In the genomic region with DNA sequence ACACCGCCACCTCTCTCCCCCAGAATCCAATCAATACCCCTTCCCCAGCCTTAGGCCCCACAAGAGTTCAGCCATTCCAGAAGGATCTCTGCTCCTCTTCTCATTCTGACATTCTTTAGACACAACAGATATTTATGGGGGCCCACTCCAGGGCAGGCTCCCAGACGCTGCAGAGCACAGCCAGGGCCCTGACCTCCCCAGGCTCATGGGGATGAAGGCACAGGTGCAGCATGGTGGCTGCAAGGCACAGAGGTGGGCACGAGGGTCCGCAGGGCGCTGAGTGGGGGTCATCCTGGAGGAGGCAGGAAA, we compare ENCODE assay signal across 1 cellular context.
TF ChIP-seq lines count a peak whose summit lies in the region.

No MANE protein-coding gene starts in this region.

TF ChIP-seq in GM23338, 12 proteins besides CTCF, POLR2A, EP300 and RAD21:
- TF ChIP-seq, protein P1, sequence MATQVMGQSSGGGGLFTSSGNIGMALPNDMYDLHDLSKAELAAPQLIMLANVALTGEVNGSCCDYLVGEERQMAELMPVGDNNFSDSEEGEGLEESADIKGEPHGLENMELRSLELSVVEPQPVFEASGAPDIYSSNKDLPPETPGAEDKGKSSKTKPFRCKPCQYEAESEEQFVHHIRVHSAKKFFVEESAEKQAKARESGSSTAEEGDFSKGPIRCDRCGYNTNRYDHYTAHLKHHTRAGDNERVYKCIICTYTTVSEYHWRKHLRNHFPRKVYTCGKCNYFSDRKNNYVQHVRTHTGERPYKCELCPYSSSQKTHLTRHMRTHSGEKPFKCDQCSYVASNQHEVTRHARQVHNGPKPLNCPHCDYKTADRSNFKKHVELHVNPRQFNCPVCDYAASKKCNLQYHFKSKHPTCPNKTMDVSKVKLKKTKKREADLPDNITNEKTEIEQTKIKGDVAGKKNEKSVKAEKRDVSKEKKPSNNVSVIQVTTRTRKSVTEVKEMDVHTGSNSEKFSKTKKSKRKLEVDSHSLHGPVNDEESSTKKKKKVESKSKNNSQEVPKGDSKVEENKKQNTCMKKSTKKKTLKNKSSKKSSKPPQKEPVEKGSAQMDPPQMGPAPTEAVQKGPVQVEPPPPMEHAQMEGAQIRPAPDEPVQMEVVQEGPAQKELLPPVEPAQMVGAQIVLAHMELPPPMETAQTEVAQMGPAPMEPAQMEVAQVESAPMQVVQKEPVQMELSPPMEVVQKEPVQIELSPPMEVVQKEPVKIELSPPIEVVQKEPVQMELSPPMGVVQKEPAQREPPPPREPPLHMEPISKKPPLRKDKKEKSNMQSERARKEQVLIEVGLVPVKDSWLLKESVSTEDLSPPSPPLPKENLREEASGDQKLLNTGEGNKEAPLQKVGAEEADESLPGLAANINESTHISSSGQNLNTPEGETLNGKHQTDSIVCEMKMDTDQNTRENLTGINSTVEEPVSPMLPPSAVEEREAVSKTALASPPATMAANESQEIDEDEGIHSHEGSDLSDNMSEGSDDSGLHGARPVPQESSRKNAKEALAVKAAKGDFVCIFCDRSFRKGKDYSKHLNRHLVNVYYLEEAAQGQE (IDR thresholded peaks at IDR 0.05; ENCODE audit: unreplicated experiment): no peak
- TF ChIP-seq JUNB (IDR thresholded peaks at IDR 0.05; ENCODE audit: unreplicated experiment) (no peak), STAT1 (IDR thresholded peaks at IDR 0.05; ENCODE audit: unreplicated experiment) (no peak), ZNF331 (CRISPR knock-in tag; IDR thresholded peaks at IDR 0.05; ENCODE audit: low read depth) (no peak), EZH2phosphoT487 (IDR thresholded peaks at IDR 0.05; ENCODE audit: unreplicated experiment) (no peak), ZNF114 (CRISPR knock-in tag; IDR thresholded peaks at IDR 0.05) (no peak), POLR2AphosphoS5 (IDR thresholded peaks at IDR 0.05; ENCODE audit: low read depth) (no peak), NANOG (IDR thresholded peaks at IDR 0.05; ENCODE audit: borderline replicate concordance) (no peak), CREB1 (CRISPR knock-in tag; IDR thresholded peaks at IDR 0.05; ENCODE audit: low read depth) (no peak), EZH2 (IDR thresholded peaks at IDR 0.05; ENCODE audit: low read depth, unreplicated experiment) (no peak)
- TF ChIP-seq, protein P2, sequence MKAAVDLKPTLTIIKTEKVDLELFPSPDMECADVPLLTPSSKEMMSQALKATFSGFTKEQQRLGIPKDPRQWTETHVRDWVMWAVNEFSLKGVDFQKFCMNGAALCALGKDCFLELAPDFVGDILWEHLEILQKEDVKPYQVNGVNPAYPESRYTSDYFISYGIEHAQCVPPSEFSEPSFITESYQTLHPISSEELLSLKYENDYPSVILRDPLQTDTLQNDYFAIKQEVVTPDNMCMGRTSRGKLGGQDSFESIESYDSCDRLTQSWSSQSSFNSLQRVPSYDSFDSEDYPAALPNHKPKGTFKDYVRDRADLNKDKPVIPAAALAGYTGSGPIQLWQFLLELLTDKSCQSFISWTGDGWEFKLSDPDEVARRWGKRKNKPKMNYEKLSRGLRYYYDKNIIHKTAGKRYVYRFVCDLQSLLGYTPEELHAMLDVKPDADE (IDR thresholded peaks at IDR 0.05): no peak
- TF ChIP-seq, protein P3, sequence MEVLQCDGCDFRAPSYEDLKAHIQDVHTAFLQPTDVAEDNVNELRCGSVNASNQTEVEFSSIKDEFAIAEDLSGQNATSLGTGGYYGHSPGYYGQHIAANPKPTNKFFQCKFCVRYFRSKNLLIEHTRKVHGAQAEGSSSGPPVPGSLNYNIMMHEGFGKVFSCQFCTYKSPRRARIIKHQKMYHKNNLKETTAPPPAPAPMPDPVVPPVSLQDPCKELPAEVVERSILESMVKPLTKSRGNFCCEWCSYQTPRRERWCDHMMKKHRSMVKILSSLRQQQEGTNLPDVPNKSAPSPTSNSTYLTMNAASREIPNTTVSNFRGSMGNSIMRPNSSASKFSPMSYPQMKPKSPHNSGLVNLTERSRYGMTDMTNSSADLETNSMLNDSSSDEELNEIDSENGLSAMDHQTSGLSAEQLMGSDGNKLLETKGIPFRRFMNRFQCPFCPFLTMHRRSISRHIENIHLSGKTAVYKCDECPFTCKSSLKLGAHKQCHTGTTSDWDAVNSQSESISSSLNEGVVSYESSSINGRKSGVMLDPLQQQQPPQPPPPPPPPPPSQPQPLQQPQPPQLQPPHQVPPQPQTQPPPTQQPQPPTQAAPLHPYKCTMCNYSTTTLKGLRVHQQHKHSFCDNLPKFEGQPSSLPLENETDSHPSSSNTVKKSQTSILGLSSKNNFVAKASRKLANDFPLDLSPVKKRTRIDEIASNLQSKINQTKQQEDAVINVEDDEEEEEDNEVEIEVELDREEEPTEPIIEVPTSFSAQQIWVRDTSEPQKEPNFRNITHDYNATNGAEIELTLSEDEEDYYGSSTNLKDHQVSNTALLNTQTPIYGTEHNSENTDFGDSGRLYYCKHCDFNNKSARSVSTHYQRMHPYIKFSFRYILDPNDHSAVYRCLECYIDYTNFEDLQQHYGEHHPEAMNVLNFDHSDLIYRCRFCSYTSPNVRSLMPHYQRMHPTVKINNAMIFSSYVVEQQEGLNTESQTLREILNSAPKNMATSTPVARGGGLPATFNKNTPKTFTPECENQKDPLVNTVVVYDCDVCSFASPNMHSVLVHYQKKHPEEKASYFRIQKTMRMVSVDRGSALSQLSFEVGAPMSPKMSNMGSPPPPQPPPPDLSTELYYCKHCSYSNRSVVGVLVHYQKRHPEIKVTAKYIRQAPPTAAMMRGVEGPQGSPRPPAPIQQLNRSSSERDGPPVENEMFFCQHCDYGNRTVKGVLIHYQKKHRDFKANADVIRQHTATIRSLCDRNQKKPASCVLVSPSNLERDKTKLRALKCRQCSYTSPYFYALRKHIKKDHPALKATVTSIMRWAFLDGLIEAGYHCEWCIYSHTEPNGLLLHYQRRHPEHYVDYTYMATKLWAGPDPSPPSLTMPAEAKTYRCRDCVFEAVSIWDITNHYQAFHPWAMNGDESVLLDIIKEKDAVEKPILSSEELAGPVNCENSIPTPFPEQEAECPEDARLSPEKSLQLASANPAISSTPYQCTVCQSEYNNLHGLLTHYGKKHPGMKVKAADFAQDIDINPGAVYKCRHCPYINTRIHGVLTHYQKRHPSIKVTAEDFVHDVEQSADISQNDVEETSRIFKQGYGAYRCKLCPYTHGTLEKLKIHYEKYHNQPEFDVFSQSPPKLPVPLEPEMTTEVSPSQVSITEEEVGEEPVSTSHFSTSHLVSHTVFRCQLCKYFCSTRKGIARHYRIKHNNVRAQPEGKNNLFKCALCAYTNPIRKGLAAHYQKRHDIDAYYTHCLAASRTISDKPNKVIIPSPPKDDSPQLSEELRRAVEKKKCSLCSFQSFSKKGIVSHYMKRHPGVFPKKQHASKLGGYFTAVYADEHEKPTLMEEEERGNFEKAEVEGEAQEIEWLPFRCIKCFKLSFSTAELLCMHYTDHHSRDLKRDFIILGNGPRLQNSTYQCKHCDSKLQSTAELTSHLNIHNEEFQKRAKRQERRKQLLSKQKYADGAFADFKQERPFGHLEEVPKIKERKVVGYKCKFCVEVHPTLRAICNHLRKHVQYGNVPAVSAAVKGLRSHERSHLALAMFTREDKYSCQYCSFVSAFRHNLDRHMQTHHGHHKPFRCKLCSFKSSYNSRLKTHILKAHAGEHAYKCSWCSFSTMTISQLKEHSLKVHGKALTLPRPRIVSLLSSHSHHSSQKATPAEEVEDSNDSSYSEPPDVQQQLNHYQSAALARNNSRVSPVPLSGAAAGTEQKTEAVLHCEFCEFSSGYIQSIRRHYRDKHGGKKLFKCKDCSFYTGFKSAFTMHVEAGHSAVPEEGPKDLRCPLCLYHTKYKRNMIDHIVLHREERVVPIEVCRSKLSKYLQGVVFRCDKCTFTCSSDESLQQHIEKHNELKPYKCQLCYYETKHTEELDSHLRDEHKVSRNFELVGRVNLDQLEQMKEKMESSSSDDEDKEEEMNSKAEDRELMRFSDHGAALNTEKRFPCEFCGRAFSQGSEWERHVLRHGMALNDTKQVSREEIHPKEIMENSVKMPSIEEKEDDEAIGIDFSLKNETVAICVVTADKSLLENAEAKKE (CRISPR knock-in tag; IDR thresholded peaks at IDR 0.05): no peak
